Comparison of ENCODE assay signal across 7 cellular contexts in the genomic region with DNA sequence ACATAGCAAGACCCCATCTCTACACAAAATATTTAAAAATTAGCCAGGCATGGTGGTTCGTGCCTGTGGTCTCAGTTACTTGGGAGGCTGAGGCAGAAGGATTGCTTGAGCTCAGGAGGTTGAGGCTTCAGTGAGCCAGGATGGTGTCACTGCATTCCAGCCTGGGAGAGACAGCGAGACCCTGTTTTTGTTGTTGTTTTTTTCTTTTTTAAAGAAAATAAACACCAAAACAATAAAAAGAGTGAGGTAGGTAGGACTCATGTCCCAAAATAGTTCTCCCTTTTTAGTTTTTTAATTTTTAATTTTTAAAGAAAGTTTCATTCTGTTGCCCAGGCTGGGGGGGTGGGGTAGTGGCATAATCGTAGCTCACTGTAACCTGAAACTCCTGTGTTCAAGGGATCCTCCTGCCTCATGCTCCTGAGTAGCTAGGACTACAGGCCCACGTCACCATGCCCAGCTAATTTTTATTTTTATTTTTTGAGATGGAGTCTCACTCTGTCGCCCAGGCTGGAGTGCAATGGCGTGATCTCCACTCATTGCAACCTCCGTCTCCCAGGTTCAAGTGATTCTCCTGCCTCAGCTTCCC. TPM values are rescaled to one million over a fixed set of nuclear protein-coding genes. Genes with fewer than 3 reads are reported as not detected.
DNase-seq lines count a peak whose midpoint lies in the region; ATAC-seq and TF ChIP-seq lines count a peak whose summit lies in the region.

No MANE protein-coding gene starts in this region.

- H3K9me3 ChIP-seq in GM23248 (ENCODE audit: low read depth) (no peaks in the 10 kb centered on the region), Peyer's patch (no peaks in the 10 kb centered on the region), skeletal muscle tissue (ENCODE audit: control insufficient read depth in 3 of 3, low read length in 3 of 3) (no peaks in the 10 kb centered on the region)

- H3K9ac ChIP-seq in GM23248 (peak overlapping the region; percentile 85), skeletal muscle tissue (ENCODE audit: low read depth in 1 of 3, low read length in 3 of 3) (peak overlapping the region in 1 of 3 donors; percentile 32)

- no peaks in the 10 kb centered on the region for H3K36me3 ChIP-seq in GM23248 (ENCODE audit: low read depth)
- no peaks in the 10 kb centered on the region for H3K36me3 ChIP-seq in Peyer's patch
- H3K36me3 ChIP-seq in skeletal muscle tissue (ENCODE audit: control insufficient read depth in 3 of 3, insufficient read depth in 3 of 3, low read length in 3 of 3) = peaks cover 0 to 4% (median 0%) of the 10 kb centered on the region in 3 donors

- H3K4me1 ChIP-seq in GM23248 (ENCODE audit: insufficient read depth) (peaks cover 39% of the 10 kb centered on the region), Peyer's patch (peaks cover 0 to 36% (median 11%) of the 10 kb centered on the region in 4 donors), skeletal muscle tissue (ENCODE audit: control insufficient read depth in 3 of 3, insufficient read depth in 3 of 3, low read length in 3 of 3) (peaks cover 33 to 55% (median 48%) of the 10 kb centered on the region in 3 donors)

- no peak overlapping the region for H3K4me2 ChIP-seq in GM23248 (ENCODE audit: unreplicated experiment)

- no peak for ATAC-seq in HG03378 (IDR thresholded peaks at IDR 0.05; ENCODE audit: unreplicated experiment)

- DNase-seq in GM23248 (peak; percentile 29), Peyer's patch (no peak), fibroblast of gingiva (ENCODE audit: low read depth) (peak; percentile 4), iPS-NIHi7 (ENCODE audit: extremely low spot score) (no peak), NCI-H2171 treated with DMSO at 0.1 percent for 48 hours (lab: John Stamatoyannopoulos, UW) (no peak)

- H3K27ac ChIP-seq in GM23248 = peak overlapping the region; percentile 99
- H3K27ac ChIP-seq in Peyer's patch = peak overlapping the region; percentile 84 to 95 (median 90)
- H3K27ac ChIP-seq in skeletal muscle tissue (ENCODE audit: low read depth, low read length) = peak overlapping the region; percentile 99

- no peak overlapping the region for H2AFZ ChIP-seq in GM23248

- H3K9me2 ChIP-seq in GM23248 (ENCODE audit: insufficient read depth) = no peaks in the 10 kb centered on the region

- no peak overlapping the region for H3K4me3 ChIP-seq in GM23248
- no peak overlapping the region for H3K4me3 ChIP-seq in Peyer's patch
- no peak overlapping the region for H3K4me3 ChIP-seq in skeletal muscle tissue (ENCODE audit: low read length in 3 of 3)

- in situ Hi-C loops in GM23248 (cut with MboI) = no loop called here

- H3K79me2 ChIP-seq in GM23248 (ENCODE audit: insufficient read depth) = peaks cover 92% of the 10 kb centered on the region

- no peaks in the 10 kb centered on the region for H3K27me3 ChIP-seq in GM23248 (replicated peaks; ENCODE audit: insufficient read depth)
- H3K27me3 ChIP-seq in Peyer's patch = no peaks in the 10 kb centered on the region
- H3K27me3 ChIP-seq in skeletal muscle tissue (ENCODE audit: control insufficient read depth in 3 of 3, insufficient read depth in 3 of 3, low read length in 3 of 3) = no peaks in the 10 kb centered on the region

- TF ChIP-seq CTCF in Peyer's patch (IDR thresholded peaks at IDR 0.05) = no peak

- no peaks in the 10 kb centered on the region for H4K20me1 ChIP-seq in GM23248 (ENCODE audit: insufficient read depth)

- WGBS in GM23248 (ENCODE audit: low coverage in 1 of 2, low lambda C conversion rate in 2 of 2, missing lambda C conversion rate in 2 of 2), 2 experiments = 76 to 80% methylated on average over 6 to 7 of the region's 7 CpGs

- TF ChIP-seq POLR2A in Peyer's patch (IDR thresholded peaks at IDR 0.05) = no peak

- peaks cover 40% of the 10 kb centered on the region for H3F3A ChIP-seq in GM23248 (ENCODE audit: insufficient read depth)

RNA-seq across cellular contexts. Expression of gene MALAT1, which starts 25.5 kb away (rescaled TPM):
- 2,638 and 3,272 TPM in 2 replicates for total RNA-seq in GM23248 (2014; rRNA removed; shearing (Covaris generic))
- 7,376 and 13,207 TPM in 2 replicates for polyA plus RNA-seq in GM23248 (2016; fragmentation: Nextera tagmentation; extraction: Ambion mirVana)
- total RNA-seq in Peyer's patch (over 10,000 TPM; 10,683 to 28,425 (median 19,356) TPM), skeletal muscle tissue (7,794 TPM)

RNA-seq across cellular contexts. Expression of gene NEAT1, which starts 50.8 kb away (rescaled TPM):
- total RNA-seq in GM23248 (2014; rRNA removed; shearing (Covaris generic)) = 74.3 and 143 TPM in 2 replicates
- polyA plus RNA-seq in GM23248 (2016; fragmentation: Nextera tagmentation; extraction: Ambion mirVana) = 36.2 and 50.7 TPM in 2 replicates
- 1,000 to 10,000 TPM in 2 of 4 donors, 100 to 1,000 TPM in 2; 705 to 1,411 (median 1,064) TPM for total RNA-seq in Peyer's patch
- total RNA-seq in skeletal muscle tissue = 26.1 TPM

RNA-seq across cellular contexts. Expression of gene SCYL1, which starts 51.5 kb away (rescaled TPM):
- total RNA-seq in GM23248 (2014; rRNA removed; shearing (Covaris generic)) = 115 and 133 TPM in 2 replicates
- 90.7 and 98.6 TPM in 2 replicates for polyA plus RNA-seq in GM23248 (2016; fragmentation: Nextera tagmentation; extraction: Ambion mirVana)
- total RNA-seq in Peyer's patch = 10 to 100 TPM; 73.4 to 88.1 (median 79.0) TPM
- 36.0 TPM for total RNA-seq in skeletal muscle tissue

Comparison
In these comparisons a context has a peak if more than half of its experiments do, and no peak if none do; other contexts are left out.
1. DNase-seq: peak in GM23248 (single experiment) and fibroblast of gingiva (single experiment); none in Peyer's patch (0 of 3), iPS-NIHi7 (single experiment) and NCI-H2171 treated with DMSO at 0.1 percent for 48 hours (single experiment).
2. Peak in every context shown above with its lines, with median percentiles within 50 percentile points of each other: H3K27ac ChIP-seq.